Comparison of ENCODE assay signal across 8 cellular contexts in the genomic region with DNA sequence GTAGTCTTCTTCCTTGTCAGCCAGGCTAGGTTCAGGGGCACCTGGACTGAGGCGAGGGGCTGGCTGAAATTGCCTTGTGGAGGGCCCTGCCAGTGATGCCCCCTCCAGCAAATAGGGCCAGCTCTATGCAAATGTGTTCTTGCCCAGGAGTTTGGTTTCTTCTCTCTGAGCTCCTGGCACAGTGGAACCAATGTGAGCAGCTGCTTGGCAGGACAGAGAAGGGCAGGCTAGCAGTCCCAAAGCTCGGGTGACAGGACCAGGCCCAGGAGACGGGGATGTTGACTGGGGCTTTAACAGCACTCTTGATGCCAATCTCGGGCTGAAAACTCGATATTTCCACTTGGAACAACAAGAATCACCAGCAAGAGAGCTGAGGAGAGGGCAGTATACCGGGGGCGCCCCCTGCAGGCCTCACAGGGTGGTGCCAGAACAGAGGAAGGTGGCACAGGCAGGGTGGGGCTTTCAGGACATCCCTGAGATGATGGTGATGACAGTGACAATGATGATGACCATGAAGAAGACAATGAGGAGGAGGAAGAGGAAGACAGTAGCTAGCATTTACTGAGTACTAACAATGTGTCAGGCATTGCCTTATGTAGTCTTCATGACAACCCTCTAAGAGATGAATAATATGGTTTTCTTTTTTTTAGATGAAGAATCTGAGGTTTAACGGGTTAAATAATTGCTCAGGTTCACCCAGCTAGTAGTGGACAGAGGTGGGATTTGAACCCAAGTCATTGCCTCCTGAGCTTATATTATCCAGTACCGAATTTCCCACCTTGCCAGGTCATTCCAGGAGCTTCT. TPM values are rescaled to one million over a fixed set of nuclear protein-coding genes. Genes with fewer than 3 reads are reported as not detected.
DNase-seq lines count a peak whose midpoint lies in the region; ATAC-seq and TF ChIP-seq lines count a peak whose summit lies in the region.

No MANE protein-coding gene starts in this region.

- H3K4me3 ChIP-seq in breast epithelium = no peak overlapping the region

- H3K36me3 Mint-ChIP-seq in MCF 10A (ENCODE audit: insufficient read depth, unreplicated experiment) = peaks cover 4% of the 10 kb centered on the region
- H3K36me3 Mint-ChIP-seq in activated naive CD8-positive, alpha-beta T cell treated with anti-CD3 and anti-CD28 coated beads, Interleukin-2, amount 10 ng/mL, durations not matched to agents 7 days and 5 days = no peaks in the 10 kb centered on the region

- CTCF ChIA-PET in MCF 10A (lab: Yijun Ruan, JAX) = interaction anchor here (0.5 to 49.6 kb wide), 52 partner anchors 2 to 1967 kb away, joined by 3 to 1546 read pairs (median 4); a partner anchor contains a TSS

- no peak overlapping the region for H3K4me3 Mint-ChIP-seq in MCF 10A (ENCODE audit: unreplicated experiment)
- no peak overlapping the region for H3K4me3 Mint-ChIP-seq in activated naive CD8-positive, alpha-beta T cell treated with anti-CD3 and anti-CD28 coated beads, Interleukin-2, amount 10 ng/mL, durations not matched to agents 7 days and 5 days

- H3K27ac ChIP-seq in breast epithelium = no peak overlapping the region

- no peaks in the 10 kb centered on the region for H3K36me3 ChIP-seq in breast epithelium

- DNase-seq in MCF 10A (ENCODE audit: unreplicated experiment) (peak; percentile 67), breast epithelium (ENCODE audit: low spot score in 2 of 2) (no peak), SK-MEL-5 (ENCODE audit: low read depth, low spot score) (peak; percentile 68), iPS-NIHi7 (ENCODE audit: extremely low spot score) (peak; percentile 82), GF-D8 (lab: John Stamatoyannopoulos, UW) (no peak)
- DNase-seq in activated naive CD8-positive, alpha-beta T cell treated with anti-CD3 and anti-CD28 coated beads, Interleukin-2, amount 10 ng/mL, durations not matched to agents 7 days and 5 days = peak; percentile 78
- peak; percentile 58 to 65 for DNase-seq in stimulated activated CD4-positive, alpha-beta T cell treated with anti-CD3 and anti-CD28 coated beads, Interleukin-2, amount 100 ng/mL, for 48 hours

- no peak for TF ChIP-seq POLR2A in breast epithelium (IDR thresholded peaks at IDR 0.05)

- H3K4me1 Mint-ChIP-seq in MCF 10A (ENCODE audit: insufficient read depth, unreplicated experiment) = no peaks in the 10 kb centered on the region
- H3K4me1 Mint-ChIP-seq in activated naive CD8-positive, alpha-beta T cell treated with anti-CD3 and anti-CD28 coated beads, Interleukin-2, amount 10 ng/mL, durations not matched to agents 7 days and 5 days = peaks cover 6% of the 10 kb centered on the region

- peaks cover 64% of the 10 kb centered on the region for H3K27me3 Mint-ChIP-seq in MCF 10A (ENCODE audit: insufficient read depth, unreplicated experiment)
- peaks cover 55% of the 10 kb centered on the region for H3K27me3 Mint-ChIP-seq in activated naive CD8-positive, alpha-beta T cell treated with anti-CD3 and anti-CD28 coated beads, Interleukin-2, amount 10 ng/mL, durations not matched to agents 7 days and 5 days

- BruUV-seq in MCF 10A (replicated peaks; lab: Mats Ljungman, UMichigan) = no TSS peak

- H3K27me3 ChIP-seq in breast epithelium = peaks cover 0 to 30% of the 10 kb centered on the region in 2 donors

- H3K4me1 ChIP-seq in breast epithelium = no peaks in the 10 kb centered on the region

- in situ Hi-C loops in SK-MEL-5 (cut with HindIII; ENCODE audit: low pct_unique_long_range_greater_than_20kb, low sequenced_read_pairs) = no loop called here

- no peaks in the 10 kb centered on the region for H3K9me3 Mint-ChIP-seq in MCF 10A (ENCODE audit: unreplicated experiment)
- H3K9me3 Mint-ChIP-seq in activated naive CD8-positive, alpha-beta T cell treated with anti-CD3 and anti-CD28 coated beads, Interleukin-2, amount 10 ng/mL, durations not matched to agents 7 days and 5 days = no peaks in the 10 kb centered on the region

- H3K9me3 ChIP-seq in breast epithelium = no peaks in the 10 kb centered on the region

- intact Hi-C loops in MCF 10A (cut with micrococcal nuclease) = loop anchor here (1.0 to 10.0 kb wide), 2 partner anchors 32 to 144 kb away; no protein-coding TSS in a partner anchor
- intact Hi-C loops in breast epithelium (cut with DNase I; ENCODE audit: low total_unique reads) = no loop called here

- peak; percentile 84 for ATAC-seq in HG03280 (IDR thresholded peaks at IDR 0.05; ENCODE audit: unreplicated experiment)
- peak; percentile 89 for ATAC-seq in activated naive CD8-positive, alpha-beta T cell treated with anti-CD3 and anti-CD28 coated beads, Interleukin-2, amount 10 ng/mL, durations not matched to agents 7 days and 5 days (ENCODE audit: low read depth)

- TF ChIP-seq CTCF in MCF 10A (IDR thresholded peaks at IDR 0.05; ENCODE audit: unreplicated experiment) (peak; percentile 98), breast epithelium (IDR thresholded peaks at IDR 0.05) (peak in 1 of 3 donors; percentile 40)

- no peak overlapping the region for H3K27ac Mint-ChIP-seq in MCF 10A (ENCODE audit: low read depth, unreplicated experiment)
- H3K27ac Mint-ChIP-seq in activated naive CD8-positive, alpha-beta T cell treated with anti-CD3 and anti-CD28 coated beads, Interleukin-2, amount 10 ng/mL, durations not matched to agents 7 days and 5 days = no peak overlapping the region

- POLR2A ChIA-PET in MCF 10A (lab: Yijun Ruan, JAX) = interaction anchor here (0.6 to 2.7 kb wide), 13 partner anchors 8 to 184 kb away, joined by 3 to 16 read pairs (median 3); a partner anchor contains a TSS
- POLR2A ChIA-PET in activated naive CD8-positive, alpha-beta T cell treated with anti-CD3 and anti-CD28 coated beads, Interleukin-2, amount 10 ng/mL, durations not matched to agents 7 days and 5 days (lab: Charles Lee) = interaction anchor here (0.8 to 1.1 kb wide), 3 partner anchors 32 to 48 kb away, joined by 3 to 4 read pairs (median 3); no protein-coding TSS in a partner anchor

RNA-seq across cellular contexts. Expression of a gene that starts 2.7 kb away (rescaled TPM):
- total RNA-seq in MCF 10A (2022) (0.07 TPM in 1 of 2 replicates, not detected in the other), breast epithelium (not detected)
- not detected in 2 replicates for total RNA-seq in SK-MEL-5 (2014; rRNA removed; shearing (Covaris generic))
- polyA plus RNA-seq in SK-MEL-5 (2015; cell fraction: cytosol; rRNA removed) = not detected in 2 replicates
- polyA plus RNA-seq in SK-MEL-5 (2015; cell fraction: nucleus; rRNA removed) = not detected in 2 replicates
- not detected for total RNA-seq in activated naive CD8-positive, alpha-beta T cell treated with anti-CD3 and anti-CD28 coated beads, Interleukin-2, amount 10 ng/mL, durations not matched to agents 7 days and 5 days

RNA-seq across cellular contexts. Expression of a gene that starts 8.6 kb away (rescaled TPM):
- not detected in 2 replicates for total RNA-seq in MCF 10A (2022)
- under 1 TPM in 1 of 3 donors, not detected in 2; 0.15 TPM for total RNA-seq in breast epithelium
- total RNA-seq in SK-MEL-5 (2014; rRNA removed; shearing (Covaris generic)) = 0.11 and 0.26 TPM in 2 replicates
- polyA plus RNA-seq in SK-MEL-5 (2015; cell fraction: cytosol; rRNA removed) = 0.25 and 0.87 TPM in 2 replicates
- polyA plus RNA-seq in SK-MEL-5 (2015; cell fraction: nucleus; rRNA removed) = 0.78 and 7.7 TPM in 2 replicates
- total RNA-seq in activated naive CD8-positive, alpha-beta T cell treated with anti-CD3 and anti-CD28 coated beads, Interleukin-2, amount 10 ng/mL, durations not matched to agents 7 days and 5 days = not detected

RNA-seq across cellular contexts. Expression of a gene that starts 19.8 kb away (rescaled TPM):
- total RNA-seq in MCF 10A (2022) (13.8 and 19.7 TPM in 2 replicates), breast epithelium (10 to 100 TPM; 21.0 to 35.7 (median 24.5) TPM)
- 142 and 146 TPM in 2 replicates for total RNA-seq in SK-MEL-5 (2014; rRNA removed; shearing (Covaris generic))
- 259 and 274 TPM in 2 replicates for polyA plus RNA-seq in SK-MEL-5 (2015; cell fraction: cytosol; rRNA removed)
- 74.6 and 95.1 TPM in 2 replicates for polyA plus RNA-seq in SK-MEL-5 (2015; cell fraction: nucleus; rRNA removed)
- 10 to 100 TPM; 39.8 to 44.6 TPM for total RNA-seq in activated naive CD8-positive, alpha-beta T cell treated with anti-CD3 and anti-CD28 coated beads, Interleukin-2, amount 10 ng/mL, durations not matched to agents 7 days and 5 days

RNA-seq across cellular contexts. Expression of a gene that starts 37.0 kb away (rescaled TPM):
- total RNA-seq in MCF 10A (2022) = 0.07 TPM in 1 of 2 replicates, not detected in the other
- 100 to 1,000 TPM in 1 of 3 donors, 1 to 10 TPM in 2; 3.9 to 229 (median 6.4) TPM for total RNA-seq in breast epithelium
- not detected in 2 replicates for total RNA-seq in SK-MEL-5 (2014; rRNA removed; shearing (Covaris generic))
- polyA plus RNA-seq in SK-MEL-5 (2015; cell fraction: cytosol; rRNA removed) = not detected in 2 replicates
- not detected in 2 replicates for polyA plus RNA-seq in SK-MEL-5 (2015; cell fraction: nucleus; rRNA removed)
- total RNA-seq in activated naive CD8-positive, alpha-beta T cell treated with anti-CD3 and anti-CD28 coated beads, Interleukin-2, amount 10 ng/mL, durations not matched to agents 7 days and 5 days = not detected

RNA-seq across cellular contexts. Expression of a gene that starts 46.8 kb away (rescaled TPM):
- 7.7 and 10.1 TPM in 2 replicates for total RNA-seq in MCF 10A (2022)
- total RNA-seq in breast epithelium = 1 to 10 TPM; 4.9 to 8.2 (median 5.1) TPM
- total RNA-seq in SK-MEL-5 (2014; rRNA removed; shearing (Covaris generic)) = 6.3 and 6.4 TPM in 2 replicates
- 4.9 and 5.1 TPM in 2 replicates for polyA plus RNA-seq in SK-MEL-5 (2015; cell fraction: cytosol; rRNA removed)
- 11.1 and 13.3 TPM in 2 replicates for polyA plus RNA-seq in SK-MEL-5 (2015; cell fraction: nucleus; rRNA removed)
- 1 to 10 TPM; 7.2 to 7.3 TPM for total RNA-seq in activated naive CD8-positive, alpha-beta T cell treated with anti-CD3 and anti-CD28 coated beads, Interleukin-2, amount 10 ng/mL, durations not matched to agents 7 days and 5 days

Comparison
In these comparisons a context has a peak if more than half of its experiments do, and no peak if none do; other contexts are left out.
1. DNase-seq: peak in MCF 10A (single experiment), SK-MEL-5 (single experiment), activated naive CD8-positive, alpha-beta T cell treated with anti-CD3 and anti-CD28 coated beads, Interleukin-2, amount 10 ng/mL, durations not matched to agents 7 days and 5 days (single experiment), iPS-NIHi7 (single experiment) and stimulated activated CD4-positive, alpha-beta T cell treated with anti-CD3 and anti-CD28 coated beads, Interleukin-2, amount 100 ng/mL, for 48 hours (2 of 2); none in breast epithelium (0 of 2) and GF-D8 (single experiment).